ENCODE assay signal across 22 cellular contexts in genomic region chr11:19917069-19917468, GRCh38.
DNase-seq lines count a peak whose midpoint lies in the region; ATAC-seq and TF ChIP-seq lines count a peak whose summit lies in the region.
"Had no signal": no experiment of that assay in that cellular context is flagged by ENCODE, and none has a peak within 500 bp of the region (broad histone marks: within the 10 kb centered on the region; RNA-seq: fewer than 3 reads in every experiment).

No MANE protein-coding gene starts in this region.

- H3K79me1 ChIP-seq in IMR-90 (ENCODE audit: low read depth in 1 of 2, low read length in 2 of 2): peaks cover 27% of the 10 kb centered on the region in 2 experiments; a peak in 3 of 4 replicates

- dilution Hi-C loops in IMR-90 (cut with HindIII; ENCODE audit: low sequenced_read_pairs, unreplicated experiment): no loop called here

- H3K27ac Mint-ChIP-seq in endothelial cell (ENCODE audit: unreplicated experiment): no peak overlapping the region
- H3K27ac Mint-ChIP-seq: CD14-positive monocyte; CD4-positive, alpha-beta T cell; CD8-positive, alpha-beta memory T cell had no signal

- TF ChIP-seq EP300 in SK-N-SH (IDR thresholded peaks at IDR 0.05; ENCODE audit: borderline replicate concordance in 1 of 2, low read depth in 1 of 2, low read length in 1 of 2): no peak

- H3K36me3 Mint-ChIP-seq in activated T-cell treated with anti-CD3 and anti-CD28 coated beads, Interleukin-2, amount 50 U/mL, for 4 hours (ENCODE audit: insufficient read depth): no peaks in the 10 kb centered on the region
- no peaks in the 10 kb centered on the region for H3K36me3 Mint-ChIP-seq in endothelial cell (ENCODE audit: low read depth, unreplicated experiment)
- H3K36me3 Mint-ChIP-seq: CD14-positive monocyte; CD8-positive, alpha-beta memory T cell had no signal

- H4K20me1 ChIP-seq in SK-N-SH (ENCODE audit: insufficient read depth): no peaks in the 10 kb centered on the region
- peaks cover 12% of the 10 kb centered on the region; the same call in 1 of the 2 replicates for H4K20me1 ChIP-seq in IMR-90 (ENCODE audit: insufficient read depth, low read length)
- no peaks in the 10 kb centered on the region for H4K20me1 ChIP-seq in osteoblast (ENCODE audit: insufficient read depth, low read length)
- H4K20me1 ChIP-seq: BLaER1 treated with 17β-estradiol and CSF1 and Interleukin-3, amounts not matched to agents 10 nM and 100 nM had no signal

- H2AK9ac ChIP-seq in IMR-90 (replicated peaks; ENCODE audit: low read depth, low read length, poor library complexity): no peak overlapping the region

- DNase-seq in SK-N-SH (no peak), IMR-90 (no peak), osteoblast (ENCODE audit: insufficient read length, low spot score, missing footprints) (no peak), aorta (no peak), endothelial cell (ENCODE audit: low spot score) (no peak)
- no peak for DNase-seq in activated T-cell treated with anti-CD3 and anti-CD28 coated beads, Interleukin-2, amount 50 U/mL, for 4 hours
- DNase-seq: ACHN; AML-193; BE2C; CD4-positive, alpha-beta T cell; CD8-positive, alpha-beta memory T cell; DMS 273 treated with DMSO at 0.1 percent for 48 hours; DMS79; EL; GDM1; H9 had no signal

- no peak overlapping the region for H4K5ac ChIP-seq in IMR-90 (ENCODE audit: low read depth, low read length)

- no peak overlapping the region for H2BK5ac ChIP-seq in IMR-90 (ENCODE audit: low read depth, low read length, poor library complexity, severe bottlenecking)

- H2BK20ac ChIP-seq in IMR-90 (ENCODE audit: low read depth, low read length): no peak overlapping the region

- CTCF ChIA-PET in SK-N-SH (lab: Yijun Ruan, JAX): interaction anchor here (0.6 to 1.5 kb wide), 4 partner anchors 12 to 437 kb away, joined by 3 to 5 read pairs (median 4); no protein-coding TSS in a partner anchor
- CTCF ChIA-PET in IMR-90 (lab: Yijun Ruan, JAX): no interaction called here

- TF ChIP-seq RAD21 in SK-N-SH (IDR thresholded peaks at IDR 0.05; ENCODE audit: low read length): no peak
- TF ChIP-seq RAD21 in IMR-90 (IDR thresholded peaks at IDR 0.05; ENCODE audit: low read length): no peak

- no peak overlapping the region for H3K4me3 ChIP-seq in SK-N-SH (ENCODE audit: low read depth in 2 of 2, low read length in 1 of 2)
- H3K4me3 ChIP-seq in IMR-90 (ENCODE audit: insufficient read depth, low read depth, low read length): no peak overlapping the region
- H3K4me3 ChIP-seq in osteoblast (ENCODE audit: insufficient read depth, low read length): no peak overlapping the region
- H3K4me3 ChIP-seq in aorta (ENCODE audit: low read length in 2 of 2): no peak overlapping the region
- H3K4me3 ChIP-seq: BLaER1 treated with 17β-estradiol and CSF1 and Interleukin-3, amounts not matched to agents 10 nM and 100 nM; GM23338 had no signal

- ATAC-seq in SK-N-SH treated with all-trans-retinoic acid at 6 μM for 48 hours (no peak), IMR-90 (ENCODE audit: low read depth) (no peak), aorta (ENCODE audit: low FRiP score) (no peak), HG03159 (IDR thresholded peaks at IDR 0.05; ENCODE audit: unreplicated experiment) (no peak)
- no peak for ATAC-seq in activated T-cell treated with anti-CD3 and anti-CD28 coated beads, Interleukin-2, amount 50 U/mL, for 4 hours
- ATAC-seq: GM23338 had no signal

- H3K4ac ChIP-seq in IMR-90 (ENCODE audit: low read depth, low read length): no peak overlapping the region

- TF ChIP-seq POLR2A in IMR-90 (IDR thresholded peaks at IDR 0.05; ENCODE audit: low read depth, low read length): no peak

- BruUV-seq in IMR-90 (replicated peaks; lab: Mats Ljungman, UMichigan): no TSS peak

- H3K18ac ChIP-seq in IMR-90 (ENCODE audit: low read depth, low read length): no peak overlapping the region

- no peaks in the 10 kb centered on the region for H3K9me3 Mint-ChIP-seq in activated T-cell treated with anti-CD3 and anti-CD28 coated beads, Interleukin-2, amount 50 U/mL, for 4 hours
- no peaks in the 10 kb centered on the region for H3K9me3 Mint-ChIP-seq in endothelial cell (ENCODE audit: unreplicated experiment)
- H3K9me3 Mint-ChIP-seq: CD4-positive, alpha-beta T cell; GM23338; H9 had no signal

- H3K4me2 ChIP-seq in SK-N-SH: 0 out of 2 replicates have a peak overlapping the region, but pooled peaks have one; percentile 55
- no peak overlapping the region for H3K4me2 ChIP-seq in IMR-90 (ENCODE audit: low read depth, low read length)
- no peak overlapping the region for H3K4me2 ChIP-seq in osteoblast (ENCODE audit: insufficient read depth, low read length)
- H3K4me2 ChIP-seq: BLaER1 treated with 17β-estradiol and CSF1 and Interleukin-3, amounts not matched to agents 10 nM and 100 nM; GM23338 had no signal

- in situ Hi-C loops in IMR-90 (cut with MboI; ENCODE audit: low sequenced_read_pairs): no loop called here

- no peaks in the 10 kb centered on the region for H3K4me1 Mint-ChIP-seq in activated T-cell treated with anti-CD3 and anti-CD28 coated beads, Interleukin-2, amount 50 U/mL, for 4 hours (ENCODE audit: low read depth)
- H3K4me1 Mint-ChIP-seq in endothelial cell (ENCODE audit: unreplicated experiment): peaks cover 4% of the 10 kb centered on the region
- H3K4me1 Mint-ChIP-seq: CD14-positive monocyte; CD8-positive, alpha-beta memory T cell had no signal

- H3K79me2 ChIP-seq in SK-N-SH (ENCODE audit: insufficient read depth) (peaks cover 47% of the 10 kb centered on the region), osteoblast (ENCODE audit: insufficient read depth, low read length) (peaks cover 22% of the 10 kb centered on the region)

- no peaks in the 10 kb centered on the region for H3K9me3 ChIP-seq in SK-N-SH
- no peaks in the 10 kb centered on the region for H3K9me3 ChIP-seq in IMR-90 (ENCODE audit: control insufficient read depth, insufficient read depth, low read length)
- H3K9me3 ChIP-seq in osteoblast (ENCODE audit: low read depth, low read length): no peaks in the 10 kb centered on the region
- no peaks in the 10 kb centered on the region for H3K9me3 ChIP-seq in aorta (ENCODE audit: control insufficient read depth, low read length)
- H3K9me3 ChIP-seq: BE2C; BLaER1 treated with 17β-estradiol and CSF1 and Interleukin-3, amounts not matched to agents 10 nM and 100 nM had no signal

- H2AK5ac ChIP-seq in IMR-90 (ENCODE audit: low read depth, low read length): peak overlapping the region; percentile 39; the same call in 1 of the 2 replicates

- H3K27me3 ChIP-seq in SK-N-SH (ENCODE audit: insufficient read depth) (no peaks in the 10 kb centered on the region), IMR-90 (ENCODE audit: control insufficient read depth, insufficient read depth, low read length) (no peaks in the 10 kb centered on the region), osteoblast (ENCODE audit: insufficient read depth, low read length) (no peaks in the 10 kb centered on the region), aorta (ENCODE audit: control insufficient read depth in 1 of 2, insufficient read depth in 2 of 2, low read length in 1 of 2) (no peaks in the 10 kb centered on the region)
- H3K27me3 ChIP-seq: BE2C; BLaER1 treated with 17β-estradiol and CSF1 and Interleukin-3, amounts not matched to agents 10 nM and 100 nM had no signal

- H2BK120ac ChIP-seq in IMR-90 (ENCODE audit: low read depth, low read length): no peak overlapping the region

- TF ChIP-seq CTCF in SK-N-SH (IDR thresholded peaks at IDR 0.05) (no peak), IMR-90 (conservative IDR thresholded peaks at IDR 0.05; ENCODE audit: low read depth, low read length) (no peak), osteoblast (IDR thresholded peaks at IDR 0.05; ENCODE audit: extremely low read depth, low read depth, low read length) (no peak), endothelial cell (IDR thresholded peaks at IDR 0.05; ENCODE audit: unreplicated experiment) (no peak)

- no peak overlapping the region for H3K23ac ChIP-seq in IMR-90 (ENCODE audit: low read depth, low read length)

- no peak overlapping the region for H2AFZ ChIP-seq in SK-N-SH (ENCODE audit: low read depth)
- no peak overlapping the region for H2AFZ ChIP-seq in IMR-90 (replicated peaks; ENCODE audit: low read length, poor library complexity)
- H2AFZ ChIP-seq in osteoblast (ENCODE audit: low read length): no peak overlapping the region
- H2AFZ ChIP-seq: GM23338 had no signal

- peaks cover 18 to 50% of the 10 kb centered on the region in 2 experiments for H3K4me1 ChIP-seq in SK-N-SH (ENCODE audit: control insufficient read depth in 1 of 2, insufficient read depth in 2 of 2, low read depth in 1 of 2, low read length in 1 of 2)
- peaks cover 23% of the 10 kb centered on the region for H3K4me1 ChIP-seq in IMR-90 (ENCODE audit: control insufficient read depth, insufficient read depth, low read length)
- H3K4me1 ChIP-seq in osteoblast (ENCODE audit: insufficient read depth, low read length): peaks cover 46% of the 10 kb centered on the region
- peaks cover 10 to 23% of the 10 kb centered on the region in 2 donors for H3K4me1 ChIP-seq in aorta (ENCODE audit: control insufficient read depth in 1 of 2, insufficient read depth in 2 of 2, low read length in 2 of 2)
- H3K4me1 ChIP-seq: BE2C; BLaER1 treated with 17β-estradiol and CSF1 and Interleukin-3, amounts not matched to agents 10 nM and 100 nM had no signal

- WGBS in SK-N-SH (ENCODE audit: low lambda C conversion rate): 100% methylated on average over 1 of the region's 1 CpG
- WGBS in IMR-90 (ENCODE audit: extremely low coverage in 2 of 2, insufficient read length in 1 of 2), 2 experiments: no CpG with 5 or more reads among the region's 1 CpG
- WGBS in aorta, 2 donors: 74 to 78% methylated on average over 1 of the region's 1 CpG

- POLR2A ChIA-PET in SK-N-SH (lab: Yijun Ruan, JAX): no interaction called here
- POLR2A ChIA-PET in IMR-90 (lab: Charles Lee; ENCODE audit: unreplicated experiment): no interaction called here

- no peak overlapping the region for H4K8ac ChIP-seq in IMR-90 (ENCODE audit: low read depth in 2 of 2, low read length in 2 of 2)

- intact Hi-C loops in IMR-90 (cut with micrococcal nuclease) (no loop called here), aorta (cut with DNase I) (no loop called here)

- H3K9me1 ChIP-seq in IMR-90 (ENCODE audit: insufficient read depth, low read length): peaks cover 19% of the 10 kb centered on the region; the same call in 1 of the 2 replicates

- H3K4me3 Mint-ChIP-seq in activated T-cell treated with anti-CD3 and anti-CD28 coated beads, Interleukin-2, amount 50 U/mL, for 4 hours: no peak overlapping the region
- no peak overlapping the region for H3K4me3 Mint-ChIP-seq in endothelial cell (ENCODE audit: unreplicated experiment)
- H3K4me3 Mint-ChIP-seq: CD14-positive monocyte; CD4-positive, alpha-beta T cell; CD8-positive, alpha-beta memory T cell; GM23338; H9 had no signal

- no peak overlapping the region for H2BK15ac ChIP-seq in IMR-90 (ENCODE audit: low read depth, low read length)

- H3K56ac ChIP-seq in IMR-90 (ENCODE audit: extremely low read depth, insufficient read depth, low read length): no peak overlapping the region

- H3K14ac ChIP-seq in IMR-90 (replicated peaks; ENCODE audit: low read depth, low read length): no peak overlapping the region

- H3K9me2 ChIP-seq in SK-N-SH: no peaks in the 10 kb centered on the region

- H3K27me3 Mint-ChIP-seq in activated T-cell treated with anti-CD3 and anti-CD28 coated beads, Interleukin-2, amount 50 U/mL, for 4 hours (ENCODE audit: low read depth): peaks cover 5% of the 10 kb centered on the region
- H3K27me3 Mint-ChIP-seq in endothelial cell (ENCODE audit: unreplicated experiment): peaks cover 5% of the 10 kb centered on the region

- H4K91ac ChIP-seq in IMR-90 (ENCODE audit: insufficient read depth, low read depth, low read length): no peak overlapping the region

- peaks cover 72% of the 10 kb centered on the region for H3F3A ChIP-seq in SK-N-SH (replicated peaks; ENCODE audit: insufficient read depth)

- peaks cover 26 to 28% of the 10 kb centered on the region in 2 experiments for H3K36me3 ChIP-seq in SK-N-SH (replicated peaks in 1 of 2; ENCODE audit: control insufficient read depth in 1 of 2, insufficient read depth in 2 of 2, low read length in 1 of 2)
- H3K36me3 ChIP-seq in IMR-90 (ENCODE audit: control insufficient read depth, insufficient read depth, low read length): 0 out of 2 replicates have a peak, but pooled peaks cover 2% of the 10 kb centered on the region
- H3K36me3 ChIP-seq in osteoblast (ENCODE audit: insufficient read depth, low read length): no peaks in the 10 kb centered on the region
- peaks cover 3 to 4% of the 10 kb centered on the region in 2 donors for H3K36me3 ChIP-seq in aorta (ENCODE audit: control insufficient read depth in 1 of 2, insufficient read depth in 2 of 2, low read length in 1 of 2)
- H3K36me3 ChIP-seq: BE2C; BLaER1 treated with 17β-estradiol and CSF1 and Interleukin-3, amounts not matched to agents 10 nM and 100 nM had no signal

- H3K9ac ChIP-seq in SK-N-SH: peak overlapping the region; percentile 71; the same call in 1 of the 2 replicates
- no peak overlapping the region for H3K9ac ChIP-seq in IMR-90 (ENCODE audit: low read depth, low read length)
- H3K9ac ChIP-seq: BLaER1 treated with 17β-estradiol and CSF1 and Interleukin-3, amounts not matched to agents 10 nM and 100 nM had no signal

- H3K27ac ChIP-seq in SK-N-SH (ENCODE audit: low read depth in 2 of 2, low read length in 1 of 2) (peak overlapping the region; percentile 54 to 100), IMR-90 (ENCODE audit: insufficient read depth, low read length) (no peak overlapping the region), osteoblast (ENCODE audit: low read depth, low read length) (peak overlapping the region; percentile 94), aorta (ENCODE audit: low read depth in 1 of 2, low read length in 2 of 2) (peak overlapping the region; percentile 3 to 36)
- H3K27ac ChIP-seq: 22Rv1; BLaER1 treated with 17β-estradiol and CSF1 and Interleukin-3, amounts not matched to agents 10 nM and 100 nM had no signal
